1 cellular context compared by ENCODE assay signal in genomic region chr16:14629919-14630619, GRCh38.
TF ChIP-seq lines count a peak whose summit lies in the region.

TSS of gene PARN (minus strand) at chr16:14630260. CDS start at chr16:14630125, 135 bp downstream.

TF ChIP-seq in WTC11, 78 proteins besides CTCF, POLR2A, EP300 and RAD21 (continued from another document):
- TF ChIP-seq KAT7 (CRISPR knock-in tag; IDR thresholded peaks at IDR 0.05; ENCODE audit: borderline replicate concordance) = peak; percentile 68; the same call in 1 of the 2 replicates
- TF ChIP-seq NR2C2 (CRISPR knock-in tag; IDR thresholded peaks at IDR 0.05) = 0 out of 2 replicates have a peak, but pooled peaks have one; percentile 22
- TF ChIP-seq ETV6 (CRISPR knock-in tag; IDR thresholded peaks at IDR 0.05) = peak; percentile 83; the same call in 1 of the 2 replicates
- no peak for TF ChIP-seq MYBL2 (CRISPR knock-in tag; IDR thresholded peaks at IDR 0.05)
- TF ChIP-seq ATF1 (CRISPR knock-in tag; IDR thresholded peaks at IDR 0.05) = no peak
- peak; percentile 94 for TF ChIP-seq ZBTB21 (CRISPR knock-in tag; IDR thresholded peaks at IDR 0.05; ENCODE audit: borderline replicate concordance)
- peak; percentile 62; the same call in 1 of the 2 replicates for TF ChIP-seq MAX (CRISPR knock-in tag; IDR thresholded peaks at IDR 0.05)
- TF ChIP-seq ARID4B (CRISPR knock-in tag; IDR thresholded peaks at IDR 0.05; ENCODE audit: borderline replicate concordance) = peak; percentile 82; the same call in 1 of the 2 replicates
- TF ChIP-seq HMGXB4 (CRISPR knock-in tag; IDR thresholded peaks at IDR 0.05) = peak; percentile 72
- no peak for TF ChIP-seq ZSCAN18 (CRISPR knock-in tag; IDR thresholded peaks at IDR 0.05)
- no peak for TF ChIP-seq ZNF232 (CRISPR knock-in tag; IDR thresholded peaks at IDR 0.05)
- no peak for TF ChIP-seq AFF4 (CRISPR knock-in tag; IDR thresholded peaks at IDR 0.05; ENCODE audit: borderline replicate concordance)
- peak; percentile 83 for TF ChIP-seq SP1 (CRISPR knock-in tag; conservative IDR thresholded peaks at IDR 0.05)
- peak; percentile 7; the same call in 1 of the 2 replicates for TF ChIP-seq JUN (CRISPR knock-in tag; IDR thresholded peaks at IDR 0.05)
- TF ChIP-seq AR (CRISPR knock-in tag; IDR thresholded peaks at IDR 0.05) = no peak
- TF ChIP-seq ZNF416 (CRISPR knock-in tag; IDR thresholded peaks at IDR 0.05) = peak; percentile 75; the same call in 1 of the 2 replicates
- peak; percentile 53; the same call in 1 of the 2 replicates for TF ChIP-seq IRF1 (CRISPR knock-in tag; IDR thresholded peaks at IDR 0.05)
- no peak for TF ChIP-seq NR1H2 (CRISPR knock-in tag; IDR thresholded peaks at IDR 0.05)
- TF ChIP-seq ZNF219 (CRISPR knock-in tag; IDR thresholded peaks at IDR 0.05; ENCODE audit: borderline replicate concordance) = no peak
- no peak for TF ChIP-seq ZBTB43 (CRISPR knock-in tag; IDR thresholded peaks at IDR 0.05)
- TF ChIP-seq CBFB (CRISPR knock-in tag; IDR thresholded peaks at IDR 0.05; ENCODE audit: low read depth) = peak; percentile 80; the same call in 1 of the 2 replicates
- peak; percentile 97 for TF ChIP-seq GABPB1 (CRISPR knock-in tag; IDR thresholded peaks at IDR 0.05)
